ENCODE assay signal across 2 cellular contexts in genomic region chr6:148724428-148724827, GRCh38.
TF ChIP-seq lines count a peak whose summit lies in the region.

No MANE protein-coding gene starts in this region.

TF ChIP-seq in HEK293, 187 proteins besides CTCF, POLR2A, EP300 and RAD21 (continued from another document):
- TF ChIP-seq SETDB1 (IDR thresholded peaks at IDR 0.05; ENCODE audit: insufficient read length, low read length) (peak; percentile 64), ZNF266 (tag by site-specific recombination; IDR thresholded peaks at IDR 0.05; ENCODE audit: low read depth) (no peak), ZNF280C (tag by site-specific recombination; IDR thresholded peaks at IDR 0.05) (no peak), ZNF626 (tag by site-specific recombination; IDR thresholded peaks at IDR 0.05) (no peak), ZNF426 (tag by site-specific recombination; IDR thresholded peaks at IDR 0.05) (no peak), ZSCAN4 (tag by site-specific recombination; IDR thresholded peaks at IDR 0.05) (no peak), ZNF473 (tag by site-specific recombination; IDR thresholded peaks at IDR 0.05) (no peak), ZNF211 (tag by site-specific recombination; IDR thresholded peaks at IDR 0.05; ENCODE audit: low read depth) (no peak), GLI4 (tag by site-specific recombination; IDR thresholded peaks at IDR 0.05) (no peak), TRIM28 (IDR thresholded peaks at IDR 0.05; ENCODE audit: borderline replicate concordance, low read length) (0 out of 2 replicates have a peak, but pooled peaks have one; percentile 21), ZNF362 (tag by site-specific recombination; IDR thresholded peaks at IDR 0.05) (no peak)

TF ChIP-seq in K562, 482 proteins besides CTCF, POLR2A, EP300 and RAD21 (continued from another document):
- TF ChIP-seq BCLAF1 (IDR thresholded peaks at IDR 0.05; ENCODE audit: borderline replicate concordance in 1 of 2, control insufficient read depth in 1 of 2, low read depth in 2 of 2, low read length in 1 of 2) (no peak), DIDO1 (tag; IDR thresholded peaks at IDR 0.05; ENCODE audit: low read depth) (no peak), ZNF347 (CRISPR knock-in tag; IDR thresholded peaks at IDR 0.05; ENCODE audit: low read depth) (no peak), SOX6 (IDR thresholded peaks at IDR 0.05) (no peak), ZNF280B (CRISPR knock-in tag; IDR thresholded peaks at IDR 0.05) (no peak)
